In the genomic region with DNA sequence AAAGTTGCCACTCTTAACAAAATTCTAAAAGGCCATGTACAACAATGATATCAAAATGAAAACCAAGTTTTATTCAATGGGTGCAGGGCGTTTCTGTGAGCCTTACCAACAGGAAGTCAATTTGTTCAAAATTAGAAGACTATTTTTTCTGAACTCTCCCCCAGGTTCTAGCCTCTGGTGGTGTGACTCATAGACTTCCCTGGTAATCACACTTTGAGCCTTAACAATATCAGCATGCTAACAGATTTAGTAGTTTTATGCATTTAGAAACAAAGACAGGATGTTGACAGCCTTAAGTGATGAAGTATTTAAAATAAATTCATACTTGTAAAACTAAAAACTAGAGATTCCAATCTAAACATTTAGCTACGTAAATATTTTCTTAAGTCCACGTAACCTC, we compare ENCODE assay signal across 10 cellular contexts.
A peak's percentile ranks its signal among the peaks of the same experiment; 100 is the strongest.
DNase-seq lines count a peak whose midpoint lies in the region; ATAC-seq and TF ChIP-seq lines count a peak whose summit lies in the region.
"Had no signal": no experiment of that assay in that cellular context is flagged by ENCODE, and none has a peak within 500 bp of the region (broad histone marks: within the 10 kb centered on the region; RNA-seq: fewer than 3 reads in every experiment).

No MANE protein-coding gene starts in this region.

- H2BK15ac ChIP-seq in H9 (ENCODE audit: low read depth, low read length) = no peak overlapping the region

- TF ChIP-seq CTCF in GM10266 (IDR thresholded peaks at IDR 0.05; ENCODE audit: control insufficient read depth, insufficient read depth, low read depth, missing control alignments) (no peak), H9 (conservative IDR thresholded peaks at IDR 0.05) (no peak)

- no peak overlapping the region for H2BK120ac ChIP-seq in H9 (ENCODE audit: low read depth, low read length, poor library complexity, severe bottlenecking)

- H3K4me2 ChIP-seq in H9 (ENCODE audit: insufficient read depth, insufficient read length, low read length) = no peak overlapping the region

- H3K27me3 ChIP-seq in CD4-positive, alpha-beta memory T cell (ENCODE audit: insufficient read depth, low read length) = no peaks in the 10 kb centered on the region
- H3K27me3 ChIP-seq in H9 (ENCODE audit: insufficient read depth, low read length) = no peaks in the 10 kb centered on the region
- H3K27me3 ChIP-seq: vagina had no signal

- H3K56ac ChIP-seq in H9 (ENCODE audit: insufficient read length, low read depth, low read length) = no peak overlapping the region

- no peak overlapping the region for H3K4me3 ChIP-seq in CD4-positive, alpha-beta memory T cell (ENCODE audit: low read length in 2 of 2)
- H3K4me3 ChIP-seq: vagina had no signal

- CTCF ChIA-PET in CD4-positive, alpha-beta memory T cell (lab: Charles Lee; ENCODE audit: partially characterized antibody) = interaction anchor here (1.0 to 5.3 kb wide), 8 partner anchors 25 to 126 kb away, joined by 3 to 54 read pairs (median 8); partner anchors contain the start of gene LRRC8C
- CTCF ChIA-PET in activated CD4-positive, alpha-beta T cell treated with anti-CD3 and anti-CD28 coated beads, Interleukin-2, amount 10 ng/mL, durations not matched to agents 7 days and 5 days (lab: Charles Lee) = interaction anchor here (1.1 kb wide), 1 partner anchor 42 kb away, joined by 4 read pairs; no protein-coding TSS in a partner anchor

- no peak overlapping the region for H3T11ph ChIP-seq in H9 (ENCODE audit: low read length)

- H3K27ac ChIP-seq in CD4-positive, alpha-beta memory T cell (ENCODE audit: low read depth, low read length) = peak overlapping the region; percentile 8
- H3K27ac ChIP-seq in H9 (ENCODE audit: insufficient read length, low read depth, low read length) = no peak overlapping the region
- H3K27ac ChIP-seq: vagina had no signal

- H3K18ac ChIP-seq in H9 (ENCODE audit: insufficient read length, low read depth, low read length) = no peak overlapping the region

- no peak overlapping the region for H3K4ac ChIP-seq in H9 (ENCODE audit: low read depth, low read length)

- intact Hi-C loops in CD4-positive, alpha-beta memory T cell (cut with micrococcal nuclease) = no loop called here

- no peaks in the 10 kb centered on the region for H3K27me3 Mint-ChIP-seq in CD4-positive, alpha-beta memory T cell
- no peaks in the 10 kb centered on the region for H3K27me3 Mint-ChIP-seq in activated CD4-positive, alpha-beta T cell treated with anti-CD3 and anti-CD28 coated beads, Interleukin-2, amount 10 ng/mL, durations not matched to agents 7 days and 5 days
- H3K27me3 Mint-ChIP-seq in H9 (ENCODE audit: low read depth) = peaks cover 2% of the 10 kb centered on the region; the same call in 1 of the 2 replicates

- H3K23me2 ChIP-seq in H9 (ENCODE audit: insufficient read length, low read depth, low read length, poor library complexity, severe bottlenecking) = no peaks in the 10 kb centered on the region

- H3K27ac Mint-ChIP-seq in CD4-positive, alpha-beta memory T cell = peak overlapping the region; percentile 43 to 91 (median 72)
- H3K27ac Mint-ChIP-seq in activated CD4-positive, alpha-beta T cell treated with anti-CD3 and anti-CD28 coated beads, Interleukin-2, amount 10 ng/mL, durations not matched to agents 7 days and 5 days = peak overlapping the region; percentile 82
- H3K27ac Mint-ChIP-seq in H9 = no peak overlapping the region

- H3K36me3 Mint-ChIP-seq in CD4-positive, alpha-beta memory T cell = peaks cover 10 to 13% of the 10 kb centered on the region in 2 donors
- H3K36me3 Mint-ChIP-seq in activated CD4-positive, alpha-beta T cell treated with anti-CD3 and anti-CD28 coated beads, Interleukin-2, amount 10 ng/mL, durations not matched to agents 7 days and 5 days (ENCODE audit: low read depth) = peaks cover 65% of the 10 kb centered on the region
- H3K36me3 Mint-ChIP-seq in H9 (ENCODE audit: insufficient read depth in 1 of 3, low read depth in 3 of 3) = no peaks in the 10 kb centered on the region

- no peaks in the 10 kb centered on the region for H3K79me1 ChIP-seq in H9 (ENCODE audit: insufficient read depth, low read depth, low read length, poor library complexity, severe bottlenecking)

- no peak overlapping the region for H4K8ac ChIP-seq in H9 (replicated peaks; ENCODE audit: insufficient read length, low read depth, low read length)

- no peak overlapping the region for H2BK12ac ChIP-seq in H9 (ENCODE audit: insufficient read length, low read depth, low read length)

- peak overlapping the region in 5 of 8 donors; percentile 3 to 66 (median 33) for H3K4me3 Mint-ChIP-seq in CD4-positive, alpha-beta memory T cell
- no peak overlapping the region for H3K4me3 Mint-ChIP-seq in activated CD4-positive, alpha-beta T cell treated with anti-CD3 and anti-CD28 coated beads, Interleukin-2, amount 10 ng/mL, durations not matched to agents 7 days and 5 days
- H3K4me3 Mint-ChIP-seq in H9 = no peak overlapping the region

- DNase-seq in CD4-positive, alpha-beta memory T cell = peak; percentile 30 to 64 (median 43)
- DNase-seq in activated CD4-positive, alpha-beta T cell treated with anti-CD3 and anti-CD28 coated beads, Interleukin-2, amount 10 ng/mL, durations not matched to agents 7 days and 5 days = peak; percentile 31
- DNase-seq in glomerular endothelial cell (ENCODE audit: extremely low read depth, low read depth, low spot score) (peak; percentile 83), GM10266 (ENCODE audit: extremely low spot score) (no peak), H9 (no peak)
- no peak for DNase-seq in stimulated activated CD8-positive, alpha-beta memory T cell treated with anti-CD3 and anti-CD28 coated beads, Interleukin-4, amount 100 ng/mL, for 48 hours
- DNase-seq: NCI-H524 had no signal

- H3K4me1 Mint-ChIP-seq in CD4-positive, alpha-beta memory T cell = peaks cover 56 to 85% (median 77%) of the 10 kb centered on the region in 4 donors
- H3K4me1 Mint-ChIP-seq in activated CD4-positive, alpha-beta T cell treated with anti-CD3 and anti-CD28 coated beads, Interleukin-2, amount 10 ng/mL, durations not matched to agents 7 days and 5 days = peaks cover 90% of the 10 kb centered on the region
- peaks cover 0 to 3% of the 10 kb centered on the region in 2 experiments; a peak in 1 of 4 replicates for H3K4me1 Mint-ChIP-seq in H9

- H4K91ac ChIP-seq in H9 (ENCODE audit: insufficient read length, low read depth, low read length) = no peak overlapping the region

- H3K9me3 Mint-ChIP-seq in CD4-positive, alpha-beta memory T cell = no peaks in the 10 kb centered on the region
- peaks cover 4% of the 10 kb centered on the region for H3K9me3 Mint-ChIP-seq in activated CD4-positive, alpha-beta T cell treated with anti-CD3 and anti-CD28 coated beads, Interleukin-2, amount 10 ng/mL, durations not matched to agents 7 days and 5 days
- H3K9me3 Mint-ChIP-seq in H9 = no peaks in the 10 kb centered on the region

- no peaks in the 10 kb centered on the region for H3K79me2 ChIP-seq in H9 (ENCODE audit: insufficient read depth, low read length)

- POLR2A ChIA-PET in CD4-positive, alpha-beta memory T cell (lab: Charles Lee; ENCODE audit: partially characterized antibody) = interaction anchor here (0.8 to 5.1 kb wide), 12 partner anchors 10 to 117 kb away, joined by 3 to 72 read pairs (median 5); partner anchors contain the start of gene LRRC8C
- POLR2A ChIA-PET in activated CD4-positive, alpha-beta T cell treated with anti-CD3 and anti-CD28 coated beads, Interleukin-2, amount 10 ng/mL, durations not matched to agents 7 days and 5 days (lab: Charles Lee) = interaction anchor here (0.7 kb wide), 1 partner anchor 41 kb away, joined by 3 read pairs; no protein-coding TSS in a partner anchor

- H2AFZ ChIP-seq in H9 (ENCODE audit: low read length) = no peak overlapping the region

- H3K4me1 ChIP-seq in CD4-positive, alpha-beta memory T cell (ENCODE audit: insufficient read depth, low read length) = peaks cover 87% of the 10 kb centered on the region
- H3K4me1 ChIP-seq in H9 (ENCODE audit: insufficient read depth, low read length) = no peaks in the 10 kb centered on the region

- H4K20me1 ChIP-seq in H9 (ENCODE audit: control insufficient read depth, insufficient read depth, insufficient read length) = no peaks in the 10 kb centered on the region

- WGBS in H9 (ENCODE audit: extremely low coverage, insufficient read length, low lambda C conversion rate) = no CpG with 5 or more reads among the region's 3 CpGs

- H4K5ac ChIP-seq in H9 (ENCODE audit: insufficient read length, low read depth, low read length) = no peak overlapping the region

- H3K23ac ChIP-seq in H9 (ENCODE audit: insufficient read length, low read depth, low read length) = no peak overlapping the region

- H3K9ac ChIP-seq in H9 (ENCODE audit: extremely low read depth, insufficient read length, low read length) = no peak overlapping the region

- H2AK5ac ChIP-seq in H9 (ENCODE audit: insufficient read length, low read length) = no peak overlapping the region

- H3K14ac ChIP-seq in H9 (ENCODE audit: insufficient read depth, low read length) = no peak overlapping the region

- no peak overlapping the region for H2BK5ac ChIP-seq in H9 (ENCODE audit: insufficient read length, low read length)

- peak; percentile 42 for ATAC-seq in HG02885 (IDR thresholded peaks at IDR 0.05; ENCODE audit: poor library complexity, unreplicated experiment)
- ATAC-seq in HG03097 (IDR thresholded peaks at IDR 0.05; ENCODE audit: low FRiP score, unreplicated experiment) = no peak

- no peaks in the 10 kb centered on the region for H3K9me3 ChIP-seq in CD4-positive, alpha-beta memory T cell (ENCODE audit: control insufficient read depth in 1 of 2, low read length in 2 of 2)
- no peaks in the 10 kb centered on the region for H3K9me3 ChIP-seq in H9 (ENCODE audit: control insufficient read depth, low read depth, low read length)
- H3K9me3 ChIP-seq: vagina had no signal

- H3K36me3 ChIP-seq in CD4-positive, alpha-beta memory T cell (ENCODE audit: insufficient read depth, low read length) = no peaks in the 10 kb centered on the region
- H3K36me3 ChIP-seq: vagina had no signal

- H2BK20ac ChIP-seq in H9 (ENCODE audit: low read depth, low read length, poor library complexity, severe bottlenecking) = no peak overlapping the region

Comparison
In these comparisons a context has a peak if more than half of its experiments do, and no peak if none do; other contexts are left out.
1. DNase-seq: peak in CD4-positive, alpha-beta memory T cell (5 of 5), activated CD4-positive, alpha-beta T cell treated with anti-CD3 and anti-CD28 coated beads, Interleukin-2, amount 10 ng/mL, durations not matched to agents 7 days and 5 days (single experiment) and glomerular endothelial cell (single experiment); none in stimulated activated CD8-positive, alpha-beta memory T cell treated with anti-CD3 and anti-CD28 coated beads, Interleukin-4, amount 100 ng/mL, for 48 hours (single experiment), GM10266 (single experiment) and H9 (single experiment).
2. H3K27ac Mint-ChIP-seq: peak in CD4-positive, alpha-beta memory T cell (7 of 7) and activated CD4-positive, alpha-beta T cell treated with anti-CD3 and anti-CD28 coated beads, Interleukin-2, amount 10 ng/mL, durations not matched to agents 7 days and 5 days (single experiment); none in H9 (0 of 3).
3. H3K4me3 Mint-ChIP-seq: peak in CD4-positive, alpha-beta memory T cell (5 of 8); none in activated CD4-positive, alpha-beta T cell treated with anti-CD3 and anti-CD28 coated beads, Interleukin-2, amount 10 ng/mL, durations not matched to agents 7 days and 5 days (single experiment) and H9 (0 of 2).